ENCODE assay signal across 1 cellular context in the genomic region with DNA sequence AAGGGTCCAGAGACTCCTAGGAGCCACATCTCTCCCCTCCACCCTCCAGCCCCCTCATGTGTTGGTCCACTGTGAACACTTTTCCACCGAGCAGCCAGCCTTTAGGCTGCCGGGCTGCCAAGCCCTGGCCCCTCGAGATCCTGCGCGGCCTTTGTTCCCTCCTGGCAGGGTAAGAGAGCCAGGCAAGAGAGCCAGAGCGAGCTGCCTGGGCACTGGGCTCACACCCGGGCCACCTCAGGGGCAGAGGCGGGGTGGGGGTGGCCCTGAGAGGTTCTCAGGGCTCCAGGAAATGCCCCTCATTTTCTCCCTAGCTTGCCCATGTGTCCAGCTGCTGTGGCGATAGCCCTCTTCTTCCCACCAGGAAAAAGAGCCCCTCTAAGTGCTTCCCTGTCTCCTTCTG.
TF ChIP-seq lines count a peak whose summit lies in the region.

No MANE protein-coding gene starts in this region.

TF ChIP-seq in IMR-90, 13 proteins besides CTCF, POLR2A, EP300 and RAD21:
- TF ChIP-seq CHD1 (IDR thresholded peaks at IDR 0.05; ENCODE audit: low read depth, low read length) (no peak), MAZ (IDR thresholded peaks at IDR 0.05; ENCODE audit: borderline replicate concordance, low read depth, low read length) (no peak), SMC3 (IDR thresholded peaks at IDR 0.05; ENCODE audit: low read depth, low read length) (no peak), RCOR1 (IDR thresholded peaks at IDR 0.05; ENCODE audit: insufficient replicate concordance, low read length) (no peak), MAFK (IDR thresholded peaks at IDR 0.05; ENCODE audit: low read depth, low read length) (no peak), BHLHE40 (IDR thresholded peaks at IDR 0.05; ENCODE audit: low read depth, low read length) (no peak), NFE2L2 (IDR thresholded peaks at IDR 0.05; ENCODE audit: low read depth, low read length) (no peak), CEBPB (IDR thresholded peaks at IDR 0.05; ENCODE audit: low read depth, low read length) (no peak), FOS (IDR thresholded peaks at IDR 0.05; ENCODE audit: low read depth, low read length) (no peak), RFX5 (IDR thresholded peaks at IDR 0.05; ENCODE audit: low read depth, low read length) (no peak)
- TF ChIP-seq, protein P1, sequence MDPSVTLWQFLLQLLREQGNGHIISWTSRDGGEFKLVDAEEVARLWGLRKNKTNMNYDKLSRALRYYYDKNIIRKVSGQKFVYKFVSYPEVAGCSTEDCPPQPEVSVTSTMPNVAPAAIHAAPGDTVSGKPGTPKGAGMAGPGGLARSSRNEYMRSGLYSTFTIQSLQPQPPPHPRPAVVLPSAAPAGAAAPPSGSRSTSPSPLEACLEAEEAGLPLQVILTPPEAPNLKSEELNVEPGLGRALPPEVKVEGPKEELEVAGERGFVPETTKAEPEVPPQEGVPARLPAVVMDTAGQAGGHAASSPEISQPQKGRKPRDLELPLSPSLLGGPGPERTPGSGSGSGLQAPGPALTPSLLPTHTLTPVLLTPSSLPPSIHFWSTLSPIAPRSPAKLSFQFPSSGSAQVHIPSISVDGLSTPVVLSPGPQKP (IDR thresholded peaks at IDR 0.05; ENCODE audit: borderline replicate concordance, low read depth, low read length) = no peak
